12 cellular contexts compared by ENCODE assay signal in the genomic region with DNA sequence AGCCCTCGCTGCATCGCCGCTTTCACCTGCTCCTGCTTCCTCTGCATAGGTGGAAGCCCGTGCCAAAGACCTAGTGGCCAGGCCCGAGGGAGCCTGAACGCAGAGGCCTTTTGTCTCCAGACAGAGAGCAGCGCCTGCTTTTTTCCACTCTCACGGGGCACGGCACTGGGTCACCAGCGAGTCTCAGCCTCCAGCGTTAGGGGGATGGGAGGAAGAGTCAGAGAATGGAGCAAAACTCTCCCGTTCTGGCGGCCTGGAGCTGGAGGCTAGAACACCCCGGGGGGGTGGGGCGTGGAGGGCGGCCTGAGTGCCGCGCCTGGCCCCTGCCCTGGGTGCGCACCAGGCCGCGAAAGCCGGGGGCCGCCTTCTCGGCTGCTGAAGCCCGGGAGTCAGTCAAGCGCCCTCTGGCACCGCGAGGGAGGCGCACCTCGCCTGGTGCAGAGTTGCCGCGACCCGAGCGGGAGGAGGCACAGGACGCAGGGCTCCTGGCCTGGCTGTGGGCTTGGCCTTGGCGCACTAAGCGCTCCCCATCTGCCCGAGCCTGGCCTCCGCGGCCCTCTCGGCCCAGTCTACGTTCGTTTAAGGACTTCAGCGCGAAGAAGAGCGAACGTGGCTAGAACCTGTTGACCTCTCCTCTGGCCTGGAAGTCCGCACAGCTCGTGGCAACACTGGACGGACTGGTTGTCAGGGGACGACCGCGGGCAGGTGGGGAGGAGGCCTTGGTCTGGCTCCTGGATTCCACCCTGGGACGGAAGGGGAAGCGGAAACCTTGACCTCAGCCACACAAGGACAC. TPM values are rescaled to one million over a fixed set of nuclear protein-coding genes. Genes with fewer than 3 reads are reported as not detected.
A peak's percentile ranks its signal among the peaks of the same experiment; 100 is the strongest.
DNase-seq lines count a peak whose midpoint lies in the region; ATAC-seq, FAIRE-seq and TF ChIP-seq lines count a peak whose summit lies in the region.
"Had no signal": no experiment of that assay in that cellular context is flagged by ENCODE, and none has a peak within 500 bp of the region (broad histone marks: within the 10 kb centered on the region; RNA-seq: fewer than 3 reads in every experiment).

No MANE protein-coding gene starts in this region.

- peak overlapping the region; percentile 91 to 93 for H3K27ac ChIP-seq in kidney (ENCODE audit: low read depth in 2 of 2, low read length in 2 of 2)
- H3K27ac ChIP-seq in gastrocnemius medialis: peak overlapping the region; percentile 56 to 96 (median 94)
- H3K27ac ChIP-seq in pancreas: peak overlapping the region in 2 of 4 donors; percentile 19 to 55

- H3K9me3 ChIP-seq in kidney (ENCODE audit: control insufficient read depth in 1 of 2, low read length in 2 of 2): no peaks in the 10 kb centered on the region
- no peaks in the 10 kb centered on the region for H3K9me3 ChIP-seq in gastrocnemius medialis
- H3K9me3 ChIP-seq in pancreas: no peaks in the 10 kb centered on the region

- H3K4me3 ChIP-seq in choroid plexus epithelial cell (ENCODE audit: low read depth, low read length): peak overlapping the region; percentile 20
- H3K4me3 ChIP-seq in kidney (ENCODE audit: low read length in 2 of 2): peak overlapping the region; percentile 23 to 30
- peak overlapping the region in 1 of 4 donors; percentile 14 for H3K4me3 ChIP-seq in gastrocnemius medialis
- H3K4me3 ChIP-seq in pancreas: no peak overlapping the region

- peak; percentile 1 for TF ChIP-seq CTCF in choroid plexus epithelial cell (conservative IDR thresholded peaks at IDR 0.05; ENCODE audit: low read depth, low read length)
- no peak for TF ChIP-seq CTCF in kidney (IDR thresholded peaks at IDR 0.05; ENCODE audit: borderline replicate concordance, extremely low read depth, insufficient read depth)
- TF ChIP-seq CTCF in gastrocnemius medialis (IDR thresholded peaks at IDR 0.05 in 4 of 5, conservative IDR thresholded peaks at IDR 0.05 in 1 of 5): no peak
- no peak for TF ChIP-seq CTCF in pancreas (IDR thresholded peaks at IDR 0.05)

- H3K9ac ChIP-seq in kidney (ENCODE audit: low read length in 2 of 2): peak overlapping the region in 1 of 2 donors; percentile 63

- H3K27me3 ChIP-seq in gastrocnemius medialis (peaks cover 0 to 18% (median 4%) of the 10 kb centered on the region in 3 donors), pancreas (no peaks in the 10 kb centered on the region)

- FAIRE-seq in kidney (lab: Jason Lieb, UNC): no peak
- FAIRE-seq in pancreas (lab: Jason Lieb, UNC): no peak

- ATAC-seq in GM18907 (IDR thresholded peaks at IDR 0.05; ENCODE audit: unreplicated experiment) (peak; percentile 23), gastrocnemius medialis (no peak), pancreas (no peak), HG03354 (IDR thresholded peaks at IDR 0.05; ENCODE audit: poor library complexity, severe bottlenecking, unreplicated experiment) (no peak), GM21825 (IDR thresholded peaks at IDR 0.05; ENCODE audit: unreplicated experiment) (no peak), HG02970 (IDR thresholded peaks at IDR 0.05; ENCODE audit: low FRiP score, unreplicated experiment) (no peak)
- ATAC-seq: stimulated activated naive CD8-positive, alpha-beta T cell treated with anti-CD3 and anti-CD28 coated beads, Interleukin-15, amount 100 ng/mL, for 72 hours had no signal

- DNase-seq in choroid plexus epithelial cell (ENCODE audit: low read depth) (peak; percentile 67), kidney (peak; percentile 90), gastrocnemius medialis (no peak), pancreas (no peak)
- DNase-seq: activated CD4-positive, alpha-beta T cell treated with anti-CD3 and anti-CD28 coated beads, Interleukin-2, amount 50 U/mL, for 4 hours; CD4-positive, CD25-positive, alpha-beta regulatory T cell; Karpas-422; stimulated activated naive CD8-positive, alpha-beta T cell treated with anti-CD3 and anti-CD28 coated beads, Interleukin-15, amount 100 ng/mL, for 72 hours had no signal

- H3K36me3 ChIP-seq in kidney (ENCODE audit: control insufficient read depth in 1 of 2, insufficient read depth in 2 of 2, low read length in 2 of 2) (no peaks in the 10 kb centered on the region), gastrocnemius medialis (no peaks in the 10 kb centered on the region), pancreas (no peaks in the 10 kb centered on the region)

- 76 to 79% methylated on average over 55 of the region's 55 CpGs for WGBS in pancreas, 2 donors

- no peak for TF ChIP-seq POLR2A in gastrocnemius medialis (IDR thresholded peaks at IDR 0.05)

- in situ Hi-C loops in gastrocnemius medialis (cut with MboI; ENCODE audit: low sequenced_read_pairs in 4 of 4): loop anchor here in 3 of 4 donors (10.0 to 25.0 kb wide), 4 partner anchors 233 to 1410 kb away; no protein-coding TSS in a partner anchor

- intact Hi-C loops in kidney (cut with DNase I) (no loop called here), gastrocnemius medialis (cut with DNase I; ENCODE audit: low total_unique reads) (no loop called here), pancreas (cut with DNase I) (loop anchor here in 2 of 3 donors (10.0 kb wide), 2 partner anchors 883 to 1403 kb away; no protein-coding TSS in a partner anchor)

- H3K4me1 ChIP-seq in kidney (ENCODE audit: control insufficient read depth in 1 of 2, insufficient read depth in 1 of 2, low read depth in 1 of 2, low read length in 2 of 2) (peaks cover 19 to 32% of the 10 kb centered on the region in 2 donors), gastrocnemius medialis (peaks cover 5 to 7% of the 10 kb centered on the region in 2 donors), pancreas (no peaks in the 10 kb centered on the region)

RNA-seq across cellular contexts. Expression of a gene that starts 21.5 kb away (rescaled TPM):
- total RNA-seq in kidney (191 TPM), gastrocnemius medialis (10 to 100 TPM in 1 of 4 donors, 1 to 10 TPM in 3; 4.3 to 14.6 (median 9.3) TPM), pancreas (10 to 100 TPM in 4 of 6 donors, 1 to 10 TPM in 2; 8.3 to 25.6 (median 14.0) TPM)
- polyA plus RNA-seq in kidney (ENCODE audit: insufficient read depth, low read depth, low replicate concordance) (42.5 TPM), pancreas (10 to 100 TPM in 1 of 2 donors, 1 to 10 TPM in 1; 7.0 to 16.2 TPM)
- total RNA-seq: CD4-positive, CD25-positive, alpha-beta regulatory T cell had no signal
- polyA plus RNA-seq: CD4-positive, CD25-positive, alpha-beta regulatory T cell had no signal

Comparison
In these comparisons a context has a peak if more than half of its experiments do, and no peak if none do; other contexts are left out.
1. DNase-seq: peak in choroid plexus epithelial cell (single experiment) and kidney (single experiment); none in gastrocnemius medialis (0 of 2) and pancreas (0 of 6).
2. H3K4me3 ChIP-seq: peak in choroid plexus epithelial cell (single experiment) and kidney (2 of 2); none in pancreas (0 of 4).
3. intact Hi-C loops: an anchor here in pancreas (10.0 kb wide); none called in kidney and gastrocnemius medialis.